In the genomic region with DNA sequence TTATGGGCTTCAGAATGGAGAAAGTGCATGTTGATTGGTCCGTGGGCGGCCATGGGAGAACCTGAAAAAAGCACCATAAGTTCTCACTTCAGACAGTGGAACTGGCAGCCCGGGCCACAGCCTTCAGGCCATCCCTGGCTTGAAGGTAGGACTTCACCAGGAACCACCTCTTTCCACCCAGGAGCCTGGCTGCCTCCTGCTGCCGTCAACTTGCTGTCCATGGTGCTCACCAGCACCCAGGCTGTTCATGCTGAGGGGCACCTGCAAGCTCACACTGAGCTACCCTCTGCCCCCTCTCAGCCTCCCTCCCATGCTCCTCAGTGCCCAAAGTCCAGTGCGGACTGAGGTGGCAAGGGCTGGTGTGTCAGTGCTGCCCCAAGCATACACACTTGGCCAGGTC, we compare ENCODE assay signal across 22 cellular contexts. TPM values are rescaled to one million over a fixed set of nuclear protein-coding genes. Genes with fewer than 3 reads are reported as not detected.
DNase-seq lines count a peak whose midpoint lies in the region; ATAC-seq and TF ChIP-seq lines count a peak whose summit lies in the region.
"Had no signal": no experiment of that assay in that cellular context is flagged by ENCODE, and none has a peak within 500 bp of the region (broad histone marks: within the 10 kb centered on the region; RNA-seq: fewer than 3 reads in every experiment).

No MANE protein-coding gene starts in this region.

- no peaks in the 10 kb centered on the region for H3K9me2 ChIP-seq in SK-N-SH
- H3K9me2 ChIP-seq in GM23338 (ENCODE audit: insufficient read depth): no peaks in the 10 kb centered on the region

- WGBS in SK-N-SH (ENCODE audit: low lambda C conversion rate): no CpG with 5 or more reads among the region's 5 CpGs
- no CpG with 5 or more reads among the region's 5 CpGs for WGBS in neuronal stem cell (ENCODE audit: extremely low coverage in 2 of 2, insufficient read length in 2 of 2, insufficient replicate concordance in 1 of 2), 2 donors

- H3K4me1 Mint-ChIP-seq in GM23338: no peaks in the 10 kb centered on the region
- H3K4me1 Mint-ChIP-seq in activated T-cell treated with anti-CD3 and anti-CD28 coated beads, Interleukin-2, amount 50 U/mL, for 4 hours (ENCODE audit: low read depth): peaks cover 3% of the 10 kb centered on the region
- H3K4me1 Mint-ChIP-seq: CD14-positive monocyte had no signal

- TF ChIP-seq RAD21 in SK-N-SH (IDR thresholded peaks at IDR 0.05; ENCODE audit: low read length): no peak

- H3K23ac ChIP-seq in neuronal stem cell (ENCODE audit: low read depth, low read length, poor library complexity): peak overlapping the region; percentile 17

- TF ChIP-seq EP300 in SK-N-SH (IDR thresholded peaks at IDR 0.05; ENCODE audit: borderline replicate concordance in 1 of 2, low read depth in 1 of 2, low read length in 1 of 2): no peak

- no peak overlapping the region for H2BK12ac ChIP-seq in neuronal stem cell (ENCODE audit: low read length)

- H3F3A ChIP-seq in SK-N-SH (replicated peaks; ENCODE audit: insufficient read depth): no peaks in the 10 kb centered on the region
- H3F3A ChIP-seq in GM23338 (replicated peaks; ENCODE audit: low read depth): no peaks in the 10 kb centered on the region

- H2AFZ ChIP-seq in SK-N-SH (ENCODE audit: low read depth): no peak overlapping the region
- H2AFZ ChIP-seq in GM23338: no peak overlapping the region
- no peak overlapping the region for H2AFZ ChIP-seq in neuronal stem cell (ENCODE audit: low read length)
- H2AFZ ChIP-seq: PC-9 had no signal

- no peaks in the 10 kb centered on the region for H3K79me1 ChIP-seq in neuronal stem cell (ENCODE audit: low read depth, low read length)

- POLR2A ChIA-PET in SK-N-SH (lab: Yijun Ruan, JAX): no interaction called here

- H3K18ac ChIP-seq in neuronal stem cell (ENCODE audit: low read length): peak overlapping the region; percentile 44

- H3K9ac ChIP-seq in SK-N-SH (no peak overlapping the region), neuronal stem cell (ENCODE audit: low read depth, low read length, poor library complexity) (no peak overlapping the region)

- no peak overlapping the region for H4K91ac ChIP-seq in neuronal stem cell (ENCODE audit: low read depth, low read length, poor library complexity)

- no peak overlapping the region for H4K8ac ChIP-seq in neuronal stem cell (ENCODE audit: low read depth, low read length)

- no peak overlapping the region for H2BK120ac ChIP-seq in neuronal stem cell (ENCODE audit: low read depth, low read length)

- H3K27me3 ChIP-seq in SK-N-SH (ENCODE audit: insufficient read depth) (no peaks in the 10 kb centered on the region), GM23338 (ENCODE audit: insufficient read depth) (no peaks in the 10 kb centered on the region), neuronal stem cell (ENCODE audit: control insufficient read depth in 3 of 3, insufficient read depth in 3 of 3, low read depth in 1 of 3, low read length in 3 of 3) (no peaks in the 10 kb centered on the region)

- no peak overlapping the region for H2BK5ac ChIP-seq in neuronal stem cell (ENCODE audit: low read length)

- no peak overlapping the region for H2BK15ac ChIP-seq in neuronal stem cell (ENCODE audit: low read length)

- H3K27me3 Mint-ChIP-seq in GM23338 (ENCODE audit: insufficient read depth, low read depth, poor library complexity): no peaks in the 10 kb centered on the region
- peaks cover 8% of the 10 kb centered on the region for H3K27me3 Mint-ChIP-seq in activated T-cell treated with anti-CD3 and anti-CD28 coated beads, Interleukin-2, amount 50 U/mL, for 4 hours (ENCODE audit: low read depth)

- H3K27ac Mint-ChIP-seq in GM23338: no peak overlapping the region
- H3K27ac Mint-ChIP-seq: CD14-positive monocyte had no signal

- H3K9me3 Mint-ChIP-seq in GM23338: peaks cover 19% of the 10 kb centered on the region
- H3K9me3 Mint-ChIP-seq in activated T-cell treated with anti-CD3 and anti-CD28 coated beads, Interleukin-2, amount 50 U/mL, for 4 hours: no peaks in the 10 kb centered on the region

- no peaks in the 10 kb centered on the region for H3K4me1 ChIP-seq in SK-N-SH (ENCODE audit: control insufficient read depth in 1 of 2, insufficient read depth in 2 of 2, low read depth in 1 of 2, low read length in 1 of 2)
- H3K4me1 ChIP-seq in GM23338 (ENCODE audit: insufficient read depth): no peaks in the 10 kb centered on the region
- H3K4me1 ChIP-seq in neuronal stem cell (ENCODE audit: control insufficient read depth in 2 of 2, insufficient read depth in 1 of 2, low read depth in 1 of 2, low read length in 2 of 2): no peaks in the 10 kb centered on the region

- TF ChIP-seq CTCF in SK-N-SH (IDR thresholded peaks at IDR 0.05) (no peak), GM23338 (conservative IDR thresholded peaks at IDR 0.05; ENCODE audit: low read depth in 2 of 2) (no peak), epithelial cell of esophagus (IDR thresholded peaks at IDR 0.05; ENCODE audit: insufficient read depth, low read depth, low read length, missing control alignments) (no peak)

- H3K4me3 ChIP-seq in SK-N-SH (ENCODE audit: low read depth in 2 of 2, low read length in 1 of 2): no peak overlapping the region
- H3K4me3 ChIP-seq in GM23338: no peak overlapping the region
- H3K4me3 ChIP-seq in epithelial cell of esophagus (ENCODE audit: low read length): no peak overlapping the region
- H3K4me3 ChIP-seq in neuronal stem cell (ENCODE audit: low read length in 2 of 2): peak overlapping the region in 1 of 2 donors; percentile 19
- H3K4me3 ChIP-seq: PC-9 had no signal

- H2AK5ac ChIP-seq in neuronal stem cell (ENCODE audit: low read depth, low read length): no peak overlapping the region

- DNase-seq in SK-N-SH (no peak), GM23338 (ENCODE audit: low spot score) (no peak), epithelial cell of esophagus (ENCODE audit: low read depth) (peak; percentile 4), neuronal stem cell (ENCODE audit: low spot score) (no peak), SW 1271 (lab: John Stamatoyannopoulos, UW) (no peak), GF-D8 (lab: John Stamatoyannopoulos, UW) (no peak)
- no peak for DNase-seq in activated T-cell treated with anti-CD3 and anti-CD28 coated beads, Interleukin-2, amount 50 U/mL, for 4 hours
- DNase-seq: GDM1, H7, KG1, NCI-H1092, NCI-H1436, NCI-H1930, NCI-H226, NCI-H510A treated with DMSO at 0.1 percent for 48 hours, NCI-H748 treated with DMSO at 0.1 percent for 48 hours, PC-9, SIG-M5 had no signal

- H3K79me2 ChIP-seq in SK-N-SH (ENCODE audit: insufficient read depth) (no peaks in the 10 kb centered on the region), GM23338 (replicated peaks; ENCODE audit: insufficient read depth) (no peaks in the 10 kb centered on the region)

- H3K27ac ChIP-seq in SK-N-SH (ENCODE audit: low read depth in 2 of 2, low read length in 1 of 2) (no peak overlapping the region), GM23338 (ENCODE audit: low read depth) (no peak overlapping the region), neuronal stem cell (replicated peaks; ENCODE audit: low read length) (no peak overlapping the region)
- H3K27ac ChIP-seq: 22Rv1, HL-60, PC-9 had no signal

- H3K4ac ChIP-seq in neuronal stem cell (ENCODE audit: low read length): no peak overlapping the region

- CTCF ChIA-PET in SK-N-SH (lab: Yijun Ruan, JAX): interaction anchor here (0.7 to 4.1 kb wide), 9 partner anchors 11 to 900 kb away, joined by 3 to 16 read pairs (median 4); no protein-coding TSS in a partner anchor

- peaks cover 9% of the 10 kb centered on the region for H3K36me3 Mint-ChIP-seq in GM23338 (ENCODE audit: low read depth)
- no peaks in the 10 kb centered on the region for H3K36me3 Mint-ChIP-seq in activated T-cell treated with anti-CD3 and anti-CD28 coated beads, Interleukin-2, amount 50 U/mL, for 4 hours (ENCODE audit: insufficient read depth)
- H3K36me3 Mint-ChIP-seq: CD14-positive monocyte had no signal

- no peak overlapping the region for H3K4me2 ChIP-seq in SK-N-SH
- H3K4me2 ChIP-seq in GM23338: no peak overlapping the region
- H3K4me2 ChIP-seq in neuronal stem cell (ENCODE audit: insufficient read depth, low read length, poor library complexity, severe bottlenecking): no peak overlapping the region
- H3K4me2 ChIP-seq: PC-9 had no signal

- H4K20me1 ChIP-seq in SK-N-SH (ENCODE audit: insufficient read depth): no peaks in the 10 kb centered on the region
- H4K20me1 ChIP-seq in GM23338 (replicated peaks; ENCODE audit: insufficient read depth): no peaks in the 10 kb centered on the region

- no peaks in the 10 kb centered on the region for H3K36me3 ChIP-seq in SK-N-SH (replicated peaks in 1 of 2; ENCODE audit: control insufficient read depth in 1 of 2, insufficient read depth in 2 of 2, low read length in 1 of 2)
- H3K36me3 ChIP-seq in GM23338 (ENCODE audit: insufficient read depth): 0 out of 2 replicates have a peak, but pooled peaks cover 3% of the 10 kb centered on the region
- no peaks in the 10 kb centered on the region for H3K36me3 ChIP-seq in neuronal stem cell (replicated peaks in 1 of 2; ENCODE audit: control insufficient read depth in 2 of 2, insufficient read depth in 2 of 2, low read length in 2 of 2)

- H3K9me3 ChIP-seq in SK-N-SH: no peaks in the 10 kb centered on the region
- peaks cover 2 to 16% of the 10 kb centered on the region in 2 donors for H3K9me3 ChIP-seq in neuronal stem cell (replicated peaks in 1 of 2; ENCODE audit: control insufficient read depth in 2 of 2, insufficient read depth in 1 of 2, low read depth in 1 of 2, low read length in 2 of 2)

- H3K4me3 Mint-ChIP-seq in GM23338: no peak overlapping the region
- no peak overlapping the region for H3K4me3 Mint-ChIP-seq in activated T-cell treated with anti-CD3 and anti-CD28 coated beads, Interleukin-2, amount 50 U/mL, for 4 hours
- H3K4me3 Mint-ChIP-seq: CD14-positive monocyte had no signal

- H3K14ac ChIP-seq in neuronal stem cell (ENCODE audit: low read length): no peak overlapping the region

- ATAC-seq in SK-N-SH treated with all-trans-retinoic acid at 6 μM for 48 hours (no peak), GM23338 (no peak)
- no peak for ATAC-seq in activated T-cell treated with anti-CD3 and anti-CD28 coated beads, Interleukin-2, amount 50 U/mL, for 4 hours

TF ChIP-seq in SK-N-SH, 30 proteins besides CTCF, POLR2A, EP300 and RAD21 (continues in another document):
- TF ChIP-seq MEF2A (IDR thresholded peaks at IDR 0.05; ENCODE audit: borderline replicate concordance, low read depth): no peak

TF ChIP-seq in SK-N-SH treated with all-trans-retinoic acid at 6 μM for 48 hours, 23 proteins besides CTCF, POLR2A, EP300 and RAD21 (continues in another document):
- no peak for TF ChIP-seq ARNTL (CRISPR knock-in tag; IDR thresholded peaks at IDR 0.05; ENCODE audit: borderline replicate concordance, low read depth)

TF ChIP-seq in GM23338, 12 proteins besides CTCF, POLR2A, EP300 and RAD21 (continues in another document):
- no peak for TF ChIP-seq NANOG (IDR thresholded peaks at IDR 0.05; ENCODE audit: borderline replicate concordance)

RNA-seq across cellular contexts. Expression of a gene that starts 12.9 kb away (rescaled TPM):
- 16.5 and 21.5 TPM in 2 replicates for polyA plus RNA-seq in SK-N-SH (2012; rRNA removed)
- polyA plus RNA-seq in SK-N-SH (2012; cell fraction: cytosol; rRNA removed): 23.5 and 26.4 TPM in 2 replicates
- 9.5 and 26.3 TPM in 2 replicates for polyA plus RNA-seq in SK-N-SH (2012; cell fraction: nucleus; rRNA removed)
- 114 and 132 TPM in 2 replicates for total RNA-seq in GM23338 (2014; rRNA removed; shearing (Covaris generic))
- polyA plus RNA-seq in GM23338 (2016; fragmentation: Nextera tagmentation; extraction: Ambion mirVana): 48.7 and 56.3 TPM in 2 replicates
- polyA plus RNA-seq in neuronal stem cell (2013, experiment 1 of 2): 58.8 TPM
- 59.7 TPM for polyA plus RNA-seq in neuronal stem cell (2013, experiment 2 of 2)
- 1 to 10 TPM; 1.2 to 3.0 (median 1.9) TPM for total RNA-seq in activated T-cell treated with anti-CD3 and anti-CD28 coated beads, Interleukin-2, amount 50 U/mL, for 4 hours

Comparison
In these comparisons a context has a peak if more than half of its experiments do, and no peak if none do; other contexts are left out.
1. RNA of a gene that starts 12.9 kb away (total RNA-seq): 114 to 132 TPM in GM23338; 1.2 to 3.0 TPM in activated T-cell treated with anti-CD3 and anti-CD28 coated beads, Interleukin-2, amount 50 U/mL, for 4 hours; every median in the first group is over 10 times any median in the second.